Comparison of ENCODE assay signal across 8 cellular contexts in the genomic region with DNA sequence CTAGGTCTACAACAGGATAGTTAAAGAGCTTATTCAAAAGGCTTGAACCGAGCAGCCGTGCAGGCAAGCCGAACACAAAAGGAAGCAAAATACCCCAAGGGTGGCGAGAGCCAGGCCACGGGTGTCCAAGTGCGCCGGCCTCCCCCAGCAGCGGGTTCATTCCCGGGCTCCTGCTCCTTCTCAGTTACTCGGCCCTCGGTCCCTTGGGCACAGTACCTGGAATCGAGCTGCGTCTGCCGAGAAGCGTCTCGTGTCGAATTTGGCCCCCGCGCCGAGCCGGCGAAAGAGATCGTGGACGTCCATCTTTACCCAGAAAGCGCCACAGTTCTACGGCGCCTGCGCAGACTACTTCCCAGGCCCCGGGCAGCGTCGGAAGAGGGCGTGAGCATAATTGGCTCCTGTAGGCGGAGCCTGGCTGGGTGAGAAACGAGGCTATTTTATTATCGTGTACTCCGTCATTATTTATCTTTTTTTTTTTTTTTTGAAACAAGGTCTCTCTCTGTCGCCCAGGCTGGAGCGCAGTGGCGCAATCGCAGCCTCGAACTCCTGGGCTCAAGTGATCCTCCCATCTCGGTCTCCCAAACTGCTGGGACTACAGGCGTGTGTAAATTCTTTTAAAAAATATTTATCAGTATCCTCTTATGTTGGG. TPM values are rescaled to one million over a fixed set of nuclear protein-coding genes. Genes with fewer than 3 reads are reported as not detected.
DNase-seq lines count a peak whose midpoint lies in the region; ATAC-seq and TF ChIP-seq lines count a peak whose summit lies in the region.

A gene with protein sequence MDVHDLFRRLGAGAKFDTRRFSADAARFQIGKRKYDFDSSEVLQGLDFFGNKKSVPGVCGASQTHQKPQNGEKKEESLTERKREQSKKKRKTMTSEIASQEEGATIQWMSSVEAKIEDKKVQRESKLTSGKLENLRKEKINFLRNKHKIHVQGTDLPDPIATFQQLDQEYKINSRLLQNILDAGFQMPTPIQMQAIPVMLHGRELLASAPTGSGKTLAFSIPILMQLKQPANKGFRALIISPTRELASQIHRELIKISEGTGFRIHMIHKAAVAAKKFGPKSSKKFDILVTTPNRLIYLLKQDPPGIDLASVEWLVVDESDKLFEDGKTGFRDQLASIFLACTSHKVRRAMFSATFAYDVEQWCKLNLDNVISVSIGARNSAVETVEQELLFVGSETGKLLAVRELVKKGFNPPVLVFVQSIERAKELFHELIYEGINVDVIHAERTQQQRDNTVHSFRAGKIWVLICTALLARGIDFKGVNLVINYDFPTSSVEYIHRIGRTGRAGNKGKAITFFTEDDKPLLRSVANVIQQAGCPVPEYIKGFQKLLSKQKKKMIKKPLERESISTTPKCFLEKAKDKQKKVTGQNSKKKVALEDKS (minus strand): TSS at position 329 of the 649 bp plus-strand sequence. CDS start 26 bp downstream, at position 303.

- no peak for TF ChIP-seq EP300 in transverse colon (IDR thresholded peaks at IDR 0.05; ENCODE audit: low read depth)

- H3K9me3 ChIP-seq in transverse colon: no peaks in the 10 kb centered on the region

- peak within 1 kb of the TSS; percentile 92 to 95 (median 94) for H3K27ac ChIP-seq in transverse colon

- ATAC-seq in HG02763 (IDR thresholded peaks at IDR 0.05; ENCODE audit: unreplicated experiment) (peak; percentile 75), left cardiac atrium (peak; percentile 99)

- peaks cover 0 to 42% (median 25%) of the 10 kb centered on the region in 4 donors for H3K4me1 ChIP-seq in transverse colon

- DNase-seq in GM06990 (ENCODE audit: extremely low read depth, insufficient read length) (peak; percentile 84), NCI-H1694 treated with DMSO at 0.1 percent for 48 hours (lab: John Stamatoyannopoulos, UW) (peak; percentile 91), amniotic epithelial cell (ENCODE audit: low read depth) (peak; percentile 79), left cardiac atrium (peak; percentile 96), posterior cingulate gyrus (peak; percentile 78 to 98 (median 87)), transverse colon (peak; percentile 95)

- intact Hi-C loops in T-helper 1 cell treated with Interleukin-12 subunit alpha and Interleukin-12 subunit beta and Interleukin-4 antibody, amounts not matched to agents 30 ng/mL and 1 ng/mL, for 36 hours (cut with micrococcal nuclease): loop anchor here (1.0 kb wide), 2 partner anchors 34 to 148 kb away; partner anchors contain the start of gene SYNRG
- intact Hi-C loops in left cardiac atrium (cut with DNase I): no loop called here
- intact Hi-C loops in posterior cingulate gyrus (cut with DNase I): loop anchor here (10.0 kb wide), 1 partner anchor 172 kb away; no protein-coding TSS in a partner anchor
- intact Hi-C loops in transverse colon (cut with DNase I; ENCODE audit: low total_unique reads): no loop called here

- peak; percentile 70 for TF ChIP-seq POLR2A in transverse colon (IDR thresholded peaks at IDR 0.05)

- H3K36me3 ChIP-seq in GM06990 (ENCODE audit: control insufficient read depth, insufficient read depth, low read length) (peaks cover 3% of the 10 kb centered on the region; the same call in 1 of the 2 replicates), transverse colon (peaks cover 0 to 17% (median 4%) of the 10 kb centered on the region in 4 donors)

- peak within 1 kb of the TSS; percentile 70 for H3K4me3 ChIP-seq in GM06990 (replicated peaks; ENCODE audit: low read depth, low read length)
- peak within 1 kb of the TSS; percentile 84 to 98 (median 90) for H3K4me3 ChIP-seq in transverse colon

- H3K27me3 ChIP-seq in GM06990 (replicated peaks; ENCODE audit: control insufficient read depth, insufficient read depth, low read length) (0 out of 2 replicates have a peak, but pooled peaks cover 3% of the 10 kb centered on the region), transverse colon (no peaks in the 10 kb centered on the region)

- whole genome bisulfite sequencing in transverse colon (ENCODE audit: low coverage in 1 of 2), 2 donors: 0% methylated on average over 11 to 42 of the region's 43 CpGs

- peak; percentile 25 for TF ChIP-seq CTCF in GM06990 (IDR thresholded peaks at IDR 0.05; ENCODE audit: insufficient read depth, low read length, poor library complexity, severe bottlenecking)
- TF ChIP-seq CTCF in transverse colon (IDR thresholded peaks at IDR 0.05): peak in 2 of 5 experiments; percentile 3 to 6

- in situ Hi-C loops in transverse colon (cut with MboI; ENCODE audit: low pct_ligation_motif_present in 1 of 4, low pct_unique_long_range_greater_than_20kb in 1 of 4, low sequenced_read_pairs in 3 of 4): no loop called here

RNA-seq across cellular contexts. Expression of the gene that starts here (rescaled TPM):
- 34.7 and 39.2 TPM in 2 replicates for total RNA-seq in T-helper 1 cell treated with Interleukin-12 subunit alpha and Interleukin-12 subunit beta and Interleukin-4 antibody, amounts not matched to agents 30 ng/mL and 1 ng/mL, for 36 hours
- total RNA-seq in left cardiac atrium: 10 to 100 TPM; 13.5 to 16.3 TPM
- total RNA-seq in transverse colon: 10 to 100 TPM in 3 of 4 donors, 1 to 10 TPM in 1; 4.9 to 30.4 (median 19.9) TPM

Comparison
In these comparisons a context has a peak if more than half of its experiments do, and no peak if none do; other contexts are left out.
1. Peak in every context shown above with its lines: DNase-seq, ATAC-seq, H3K4me3 ChIP-seq and H3K27ac ChIP-seq.
2. intact Hi-C loops: an anchor here in T-helper 1 cell treated with Interleukin-12 subunit alpha and Interleukin-12 subunit beta and Interleukin-4 antibody, amounts not matched to agents 30 ng/mL and 1 ng/mL, for 36 hours (1.0 kb wide) and posterior cingulate gyrus (10.0 kb wide); none called in left cardiac atrium and transverse colon.